1 cellular context compared by ENCODE assay signal in the genomic region with DNA sequence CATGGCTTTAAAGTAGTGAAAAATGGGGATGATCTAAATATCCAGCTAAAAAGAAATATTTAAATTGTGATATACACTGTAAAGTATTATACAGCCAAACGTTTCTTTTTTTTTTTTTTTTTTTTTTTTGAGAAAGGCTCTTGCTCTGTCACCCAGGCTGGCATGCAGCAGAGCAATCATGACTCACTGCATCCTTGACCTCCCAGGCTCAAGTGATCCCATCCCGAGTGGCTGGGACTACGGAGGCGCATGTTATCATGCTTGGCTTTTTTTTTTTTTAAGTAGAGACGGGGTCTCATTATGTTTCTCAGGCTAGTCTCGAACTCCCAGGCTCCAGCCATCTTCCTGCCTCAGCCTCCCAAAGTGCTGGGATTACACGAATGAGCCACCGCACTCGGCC.
TF ChIP-seq lines count a peak whose summit lies in the region.

No MANE protein-coding gene starts in this region.

TF ChIP-seq in A549, 52 proteins besides CTCF, POLR2A, EP300 and RAD21 (continued from another document):
- no peak for TF ChIP-seq MAFK (IDR thresholded peaks at IDR 0.05; ENCODE audit: partially characterized antibody)
- no peak for TF ChIP-seq HDAC2 (IDR thresholded peaks at IDR 0.05)
- TF ChIP-seq, protein P1, sequence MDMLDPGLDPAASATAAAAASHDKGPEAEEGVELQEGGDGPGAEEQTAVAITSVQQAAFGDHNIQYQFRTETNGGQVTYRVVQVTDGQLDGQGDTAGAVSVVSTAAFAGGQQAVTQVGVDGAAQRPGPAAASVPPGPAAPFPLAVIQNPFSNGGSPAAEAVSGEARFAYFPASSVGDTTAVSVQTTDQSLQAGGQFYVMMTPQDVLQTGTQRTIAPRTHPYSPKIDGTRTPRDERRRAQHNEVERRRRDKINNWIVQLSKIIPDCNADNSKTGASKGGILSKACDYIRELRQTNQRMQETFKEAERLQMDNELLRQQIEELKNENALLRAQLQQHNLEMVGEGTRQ (IDR thresholded peaks at IDR 0.05), result no peak
- TF ChIP-seq, protein P2, sequence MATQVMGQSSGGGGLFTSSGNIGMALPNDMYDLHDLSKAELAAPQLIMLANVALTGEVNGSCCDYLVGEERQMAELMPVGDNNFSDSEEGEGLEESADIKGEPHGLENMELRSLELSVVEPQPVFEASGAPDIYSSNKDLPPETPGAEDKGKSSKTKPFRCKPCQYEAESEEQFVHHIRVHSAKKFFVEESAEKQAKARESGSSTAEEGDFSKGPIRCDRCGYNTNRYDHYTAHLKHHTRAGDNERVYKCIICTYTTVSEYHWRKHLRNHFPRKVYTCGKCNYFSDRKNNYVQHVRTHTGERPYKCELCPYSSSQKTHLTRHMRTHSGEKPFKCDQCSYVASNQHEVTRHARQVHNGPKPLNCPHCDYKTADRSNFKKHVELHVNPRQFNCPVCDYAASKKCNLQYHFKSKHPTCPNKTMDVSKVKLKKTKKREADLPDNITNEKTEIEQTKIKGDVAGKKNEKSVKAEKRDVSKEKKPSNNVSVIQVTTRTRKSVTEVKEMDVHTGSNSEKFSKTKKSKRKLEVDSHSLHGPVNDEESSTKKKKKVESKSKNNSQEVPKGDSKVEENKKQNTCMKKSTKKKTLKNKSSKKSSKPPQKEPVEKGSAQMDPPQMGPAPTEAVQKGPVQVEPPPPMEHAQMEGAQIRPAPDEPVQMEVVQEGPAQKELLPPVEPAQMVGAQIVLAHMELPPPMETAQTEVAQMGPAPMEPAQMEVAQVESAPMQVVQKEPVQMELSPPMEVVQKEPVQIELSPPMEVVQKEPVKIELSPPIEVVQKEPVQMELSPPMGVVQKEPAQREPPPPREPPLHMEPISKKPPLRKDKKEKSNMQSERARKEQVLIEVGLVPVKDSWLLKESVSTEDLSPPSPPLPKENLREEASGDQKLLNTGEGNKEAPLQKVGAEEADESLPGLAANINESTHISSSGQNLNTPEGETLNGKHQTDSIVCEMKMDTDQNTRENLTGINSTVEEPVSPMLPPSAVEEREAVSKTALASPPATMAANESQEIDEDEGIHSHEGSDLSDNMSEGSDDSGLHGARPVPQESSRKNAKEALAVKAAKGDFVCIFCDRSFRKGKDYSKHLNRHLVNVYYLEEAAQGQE (IDR thresholded peaks at IDR 0.05), result no peak
- TF ChIP-seq FOSB (CRISPR knock-in tag; IDR thresholded peaks at IDR 0.05), result no peak
- TF ChIP-seq RARB (CRISPR knock-in tag; IDR thresholded peaks at IDR 0.05), result no peak
- TF ChIP-seq, protein P3, sequence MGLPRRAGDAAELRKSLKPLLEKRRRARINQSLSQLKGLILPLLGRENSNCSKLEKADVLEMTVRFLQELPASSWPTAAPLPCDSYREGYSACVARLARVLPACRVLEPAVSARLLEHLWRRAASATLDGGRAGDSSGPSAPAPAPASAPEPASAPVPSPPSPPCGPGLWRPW (IDR thresholded peaks at IDR 0.05), result no peak
- TF ChIP-seq TFCP2L1 (CRISPR knock-in tag; IDR thresholded peaks at IDR 0.05), result no peak
- TF ChIP-seq FOXS1 (CRISPR knock-in tag; IDR thresholded peaks at IDR 0.05), result no peak
- no peak; a peak in 1 of 4 replicates for TF ChIP-seq CEBPB (IDR thresholded peaks at IDR 0.05)
- no peak; the same call in 1 of the 2 replicates for TF ChIP-seq ZC3H11A (IDR thresholded peaks at IDR 0.05)
- TF ChIP-seq, protein P4, sequence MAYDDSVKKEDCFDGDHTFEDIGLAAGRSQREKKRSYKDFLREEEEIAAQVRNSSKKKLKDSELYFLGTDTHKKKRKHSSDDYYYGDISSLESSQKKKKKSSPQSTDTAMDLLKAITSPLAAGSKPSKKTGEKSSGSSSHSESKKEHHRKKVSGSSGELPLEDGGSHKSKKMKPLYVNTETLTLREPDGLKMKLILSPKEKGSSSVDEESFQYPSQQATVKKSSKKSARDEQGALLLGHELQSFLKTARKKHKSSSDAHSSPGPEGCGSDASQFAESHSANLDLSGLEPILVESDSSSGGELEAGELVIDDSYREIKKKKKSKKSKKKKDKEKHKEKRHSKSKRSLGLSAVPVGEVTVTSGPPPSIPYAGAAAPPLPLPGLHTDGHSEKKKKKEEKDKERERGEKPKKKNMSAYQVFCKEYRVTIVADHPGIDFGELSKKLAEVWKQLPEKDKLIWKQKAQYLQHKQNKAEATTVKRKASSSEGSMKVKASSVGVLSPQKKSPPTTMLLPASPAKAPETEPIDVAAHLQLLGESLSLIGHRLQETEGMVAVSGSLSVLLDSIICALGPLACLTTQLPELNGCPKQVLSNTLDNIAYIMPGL (CRISPR knock-in tag; IDR thresholded peaks at IDR 0.05; ENCODE audit: borderline replicate concordance), result no peak
- TF ChIP-seq RNF2 (IDR thresholded peaks at IDR 0.05; ENCODE audit: borderline replicate concordance, low read depth), result no peak
- no peak for TF ChIP-seq ZFP36 (IDR thresholded peaks at IDR 0.05; ENCODE audit: borderline replicate concordance, partially characterized antibody)
- TF ChIP-seq, protein P5, sequence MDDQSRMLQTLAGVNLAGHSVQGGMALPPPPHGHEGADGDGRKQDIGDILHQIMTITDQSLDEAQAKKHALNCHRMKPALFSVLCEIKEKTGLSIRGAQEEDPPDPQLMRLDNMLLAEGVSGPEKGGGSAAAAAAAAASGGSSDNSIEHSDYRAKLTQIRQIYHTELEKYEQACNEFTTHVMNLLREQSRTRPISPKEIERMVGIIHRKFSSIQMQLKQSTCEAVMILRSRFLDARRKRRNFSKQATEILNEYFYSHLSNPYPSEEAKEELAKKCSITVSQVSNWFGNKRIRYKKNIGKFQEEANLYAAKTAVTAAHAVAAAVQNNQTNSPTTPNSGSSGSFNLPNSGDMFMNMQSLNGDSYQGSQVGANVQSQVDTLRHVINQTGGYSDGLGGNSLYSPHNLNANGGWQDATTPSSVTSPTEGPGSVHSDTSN (IDR thresholded peaks at IDR 0.05), result no peak
- no peak for TF ChIP-seq SMC3 (IDR thresholded peaks at IDR 0.05)
- no peak for TF ChIP-seq HOXB5 (CRISPR knock-in tag; IDR thresholded peaks at IDR 0.05)
- TF ChIP-seq ZNF302 (CRISPR knock-in tag; IDR thresholded peaks at IDR 0.05), result no peak
- no peak for TF ChIP-seq ZSCAN20 (CRISPR knock-in tag; IDR thresholded peaks at IDR 0.05)
- TF ChIP-seq MAZ (IDR thresholded peaks at IDR 0.05; ENCODE audit: borderline replicate concordance, low read depth, low read length), result no peak
